Comparison of ENCODE assay signal across 28 cellular contexts in genomic region chr12:53960187-53961024, GRCh38. TPM values are rescaled to one million over a fixed set of nuclear protein-coding genes. Genes with fewer than 3 reads are reported as not detected.
DNase-seq lines count a peak whose midpoint lies in the region; ATAC-seq and TF ChIP-seq lines count a peak whose summit lies in the region.
"Had no signal": no experiment of that assay in that cellular context is flagged by ENCODE, and none has a peak within 500 bp of the region (broad histone marks: within the 10 kb centered on the region; RNA-seq: fewer than 3 reads in every experiment).

No MANE protein-coding gene starts in this region.

- peaks cover 65% of the 10 kb centered on the region for H3K27me3 Mint-ChIP-seq in activated naive CD8-positive, alpha-beta T cell
- peaks cover 93% of the 10 kb centered on the region for H3K27me3 Mint-ChIP-seq in activated naive CD8-positive, alpha-beta T cell treated with anti-CD3 and anti-CD28 coated beads for 36 hours
- H3K27me3 Mint-ChIP-seq in activated B cell treated with CpG ODN at 0.5 μM for 24 hours (peaks cover 78% of the 10 kb centered on the region), immature natural killer cell (ENCODE audit: low read depth in 3 of 3) (peaks cover 53 to 81% (median 79%) of the 10 kb centered on the region in 3 donors)

- no peak for ATAC-seq in activated B cell treated with CpG ODN at 0.5 μM for 24 hours (ENCODE audit: low read depth)

- no peak for TF ChIP-seq CTCF in activated B cell treated with CpG ODN at 0.5 μM for 24 hours (IDR thresholded peaks at IDR 0.05)

- H4K5ac ChIP-seq in mesendoderm (ENCODE audit: low read length) = no peak overlapping the region

- H2BK120ac ChIP-seq in mesendoderm (ENCODE audit: low read depth, low read length) = no peak overlapping the region

- H3K36me3 ChIP-seq in mesendoderm (ENCODE audit: control insufficient read depth, insufficient read depth, low read length) (no peaks in the 10 kb centered on the region), H7 (replicated peaks; ENCODE audit: control insufficient read depth, insufficient read depth, low read length) (no peaks in the 10 kb centered on the region)
- H3K36me3 ChIP-seq: brain microvascular endothelial cell, transverse colon had no signal

- H3K27ac ChIP-seq in mesendoderm (ENCODE audit: low read depth, low read length) = no peak overlapping the region
- H3K27ac ChIP-seq: brain microvascular endothelial cell, epithelial cell of prostate, skin epidermis, transverse colon, VCaP had no signal

- H3K27me3 ChIP-seq in mesendoderm (ENCODE audit: insufficient read depth, low read length, poor library complexity) (peaks cover 97% of the 10 kb centered on the region), H7 (ENCODE audit: control insufficient read depth, insufficient read depth, low read length) (peaks cover 100% of the 10 kb centered on the region)

- no peak overlapping the region for H3K4me2 ChIP-seq in mesendoderm (ENCODE audit: low read length)

- H3K4me1 ChIP-seq in mesendoderm (ENCODE audit: control insufficient read depth, low read depth, low read length) = no peaks in the 10 kb centered on the region

- no peaks in the 10 kb centered on the region for H3K79me2 ChIP-seq in mesendoderm (ENCODE audit: control insufficient read depth, insufficient read depth, low read length)

- H3K4me1 Mint-ChIP-seq in activated naive CD8-positive, alpha-beta T cell (ENCODE audit: low read depth) = peaks cover 42% of the 10 kb centered on the region
- H3K4me1 Mint-ChIP-seq in activated naive CD8-positive, alpha-beta T cell treated with anti-CD3 and anti-CD28 coated beads for 36 hours = peaks cover 22% of the 10 kb centered on the region
- H3K4me1 Mint-ChIP-seq in activated B cell treated with CpG ODN at 0.5 μM for 24 hours (peaks cover 20% of the 10 kb centered on the region), immature natural killer cell (peaks cover 30 to 51% of the 10 kb centered on the region in 2 donors)

- no peak overlapping the region for H3K23ac ChIP-seq in mesendoderm (ENCODE audit: low read length)

- no peak overlapping the region for H3K9ac ChIP-seq in mesendoderm (ENCODE audit: low read length)

- peak overlapping the region; percentile 24 for H3K4me3 Mint-ChIP-seq in activated naive CD8-positive, alpha-beta T cell
- H3K4me3 Mint-ChIP-seq in activated naive CD8-positive, alpha-beta T cell treated with anti-CD3 and anti-CD28 coated beads for 36 hours = no peak overlapping the region
- H3K4me3 Mint-ChIP-seq in activated B cell treated with CpG ODN at 0.5 μM for 24 hours = peak overlapping the region; percentile 6
- peak overlapping the region in 4 of 5 donors; percentile 6 to 51 (median 22) for H3K4me3 Mint-ChIP-seq in immature natural killer cell
- H3K4me3 Mint-ChIP-seq: CD4-positive, alpha-beta T cell; dendritic cell treated with granulocyte-macrophage colony-stimulating factor and Interleukin-4, amounts not matched to agents 40 ng/mL and 50 ng/mL, for 4 days had no signal

- H3K27ac Mint-ChIP-seq in activated naive CD8-positive, alpha-beta T cell = no peak overlapping the region
- H3K27ac Mint-ChIP-seq in activated naive CD8-positive, alpha-beta T cell treated with anti-CD3 and anti-CD28 coated beads for 36 hours = no peak overlapping the region
- H3K27ac Mint-ChIP-seq in activated B cell treated with CpG ODN at 0.5 μM for 24 hours = peak overlapping the region; percentile 16
- peak overlapping the region in 1 of 6 donors; percentile 28 for H3K27ac Mint-ChIP-seq in immature natural killer cell
- H3K27ac Mint-ChIP-seq: CD4-positive, alpha-beta T cell; dendritic cell treated with granulocyte-macrophage colony-stimulating factor and Interleukin-4, amounts not matched to agents 40 ng/mL and 50 ng/mL, for 4 days; nephron; progenitor cell of endocrine pancreas had no signal

- no peaks in the 10 kb centered on the region for H3K79me1 ChIP-seq in mesendoderm (ENCODE audit: low read length)

- WGBS in mesendoderm (ENCODE audit: extremely low coverage, insufficient coverage, low lambda C conversion rate) = no CpG with 5 or more reads among the region's 39 CpGs

- H3K36me3 Mint-ChIP-seq in activated naive CD8-positive, alpha-beta T cell = no peaks in the 10 kb centered on the region
- peaks cover 3% of the 10 kb centered on the region for H3K36me3 Mint-ChIP-seq in activated naive CD8-positive, alpha-beta T cell treated with anti-CD3 and anti-CD28 coated beads for 36 hours
- H3K36me3 Mint-ChIP-seq in activated B cell treated with CpG ODN at 0.5 μM for 24 hours (ENCODE audit: low read depth) (no peaks in the 10 kb centered on the region), immature natural killer cell (peaks cover 0 to 7% (median 0%) of the 10 kb centered on the region in 3 donors)

- POLR2A ChIA-PET in activated B cell treated with CpG ODN at 0.5 μM for 24 hours (lab: Charles Lee) = no interaction called here

- H4K8ac ChIP-seq in mesendoderm (ENCODE audit: low read depth, low read length) = no peak overlapping the region

- CTCF ChIA-PET in activated B cell treated with CpG ODN at 0.5 μM for 24 hours (lab: Charles Lee) = no interaction called here

- no peak overlapping the region for H2BK5ac ChIP-seq in mesendoderm (ENCODE audit: low read length)

- H3K56ac ChIP-seq in mesendoderm (ENCODE audit: low read length) = no peak overlapping the region

- H2BK15ac ChIP-seq in mesendoderm (replicated peaks; ENCODE audit: low read depth) = no peak overlapping the region

- H3K4ac ChIP-seq in mesendoderm (ENCODE audit: low read depth, low read length) = no peak overlapping the region

- intact Hi-C loops in activated B cell treated with CpG ODN at 0.5 μM for 24 hours (cut with micrococcal nuclease) = loop anchor here (2.0 to 10.0 kb wide), 3 partner anchors 14 to 266 kb away; partner anchors contain the start of genes HOTAIR and HOXC5

- peak overlapping the region; percentile 28 for H3K4me3 ChIP-seq in skeletal muscle cell (ENCODE audit: low read depth, low read length)
- no peak overlapping the region for H3K4me3 ChIP-seq in mesendoderm (ENCODE audit: low read length)
- H3K4me3 ChIP-seq in H7 (ENCODE audit: insufficient read depth, low read depth, low read length) = no peak overlapping the region
- H3K4me3 ChIP-seq: skin epidermis, transverse colon had no signal

- no peaks in the 10 kb centered on the region for H3K9me3 Mint-ChIP-seq in activated naive CD8-positive, alpha-beta T cell (ENCODE audit: low read depth)
- H3K9me3 Mint-ChIP-seq in activated naive CD8-positive, alpha-beta T cell treated with anti-CD3 and anti-CD28 coated beads for 36 hours = peaks cover 1% of the 10 kb centered on the region
- H3K9me3 Mint-ChIP-seq in activated B cell treated with CpG ODN at 0.5 μM for 24 hours (peaks cover 7% of the 10 kb centered on the region), immature natural killer cell (peaks cover 0 to 13% (median under 1%) of the 10 kb centered on the region in 6 donors)
- H3K9me3 Mint-ChIP-seq: CD4-positive, alpha-beta T cell; nephron had no signal

- H2AK5ac ChIP-seq in mesendoderm (ENCODE audit: low read length) = no peak overlapping the region

- DNase-seq in activated naive CD8-positive, alpha-beta T cell treated with anti-CD3 and anti-CD28 coated beads for 36 hours = no peak
- DNase-seq in activated B cell treated with CpG ODN at 0.5 μM for 24 hours = no peak
- no peak for DNase-seq in immature natural killer cell
- DNase-seq in skeletal muscle cell (ENCODE audit: low read depth) = no peak
- DNase-seq in mesendoderm = no peak
- DNase-seq in dedifferentiated amniotic fluid mesenchymal stem cell (ENCODE audit: extremely low spot score) = no peak
- no peak for DNase-seq in H7
- DNase-seq: brain microvascular endothelial cell; CD4-positive, alpha-beta T cell; MM.1S; NCI-H1436 treated with DMSO at 0.1 percent for 48 hours; NCI-H2171; NCI-H526 treated with DMSO at 0.1 percent for 48 hours; stimulated activated CD4-positive, alpha-beta T cell treated with anti-CD3 and anti-CD28 coated beads, Interleukin-2, amount 100 ng/mL, for 24 hours; stimulated activated naive CD4-positive, alpha-beta T cell; SW 1271; transverse colon had no signal

- no peak overlapping the region for H3K18ac ChIP-seq in mesendoderm (ENCODE audit: low read length)

RNA-seq across cellular contexts. Expression of gene HOXC12, which starts 5.7 kb away (rescaled TPM):
- total RNA-seq in activated naive CD8-positive, alpha-beta T cell treated with anti-CD3 and anti-CD28 coated beads for 36 hours = not detected
- not detected in 2 replicates for total RNA-seq in activated B cell treated with CpG ODN at 0.5 μM for 24 hours
- polyA plus RNA-seq in immature natural killer cell = not detected
- not detected for polyA plus RNA-seq in mesendoderm (2013, experiment 1 of 2)
- not detected for polyA plus RNA-seq in mesendoderm (2013, experiment 2 of 2)
- not detected in 2 replicates for total RNA-seq in H7 (2014; rRNA removed; shearing (Covaris generic))
- total RNA-seq: CD4-positive, alpha-beta T cell; kidney epithelial cell; mesenteric fat pad; progenitor cell of endocrine pancreas; transverse colon had no signal

RNA-seq across cellular contexts. Expression of gene HOXC11, which starts 12.5 kb away (rescaled TPM):
- not detected for total RNA-seq in activated naive CD8-positive, alpha-beta T cell treated with anti-CD3 and anti-CD28 coated beads for 36 hours
- total RNA-seq in activated B cell treated with CpG ODN at 0.5 μM for 24 hours = not detected in 2 replicates
- polyA plus RNA-seq in immature natural killer cell = not detected
- not detected for polyA plus RNA-seq in mesendoderm (2013, experiment 1 of 2)
- polyA plus RNA-seq in mesendoderm (2013, experiment 2 of 2) = not detected
- total RNA-seq in H7 (2014; rRNA removed; shearing (Covaris generic)) = not detected in 2 replicates
- total RNA-seq: CD4-positive, alpha-beta T cell; mesenteric fat pad; progenitor cell of endocrine pancreas; transverse colon had no signal
- polyA plus RNA-seq: adipose tissue had no signal

RNA-seq across cellular contexts. Expression of gene HOTAIR, which starts 14.3 kb away (rescaled TPM):
- not detected for total RNA-seq in activated naive CD8-positive, alpha-beta T cell treated with anti-CD3 and anti-CD28 coated beads for 36 hours
- total RNA-seq in activated B cell treated with CpG ODN at 0.5 μM for 24 hours = not detected in 2 replicates
- not detected for polyA plus RNA-seq in immature natural killer cell
- polyA plus RNA-seq in mesendoderm (2013, experiment 1 of 2) = not detected
- not detected for polyA plus RNA-seq in mesendoderm (2013, experiment 2 of 2)
- total RNA-seq in H7 (2014; rRNA removed; shearing (Covaris generic)) = not detected in 2 replicates
- total RNA-seq: CD4-positive, alpha-beta T cell; mesenteric fat pad; progenitor cell of endocrine pancreas; transverse colon had no signal
- polyA plus RNA-seq: adipose tissue had no signal

RNA-seq across cellular contexts. Expression of gene HOXC13, which starts 21.8 kb away (rescaled TPM):
- not detected for total RNA-seq in activated naive CD8-positive, alpha-beta T cell treated with anti-CD3 and anti-CD28 coated beads for 36 hours
- total RNA-seq in activated B cell treated with CpG ODN at 0.5 μM for 24 hours = not detected in 2 replicates
- not detected for polyA plus RNA-seq in immature natural killer cell
- polyA plus RNA-seq in mesendoderm (2013, experiment 1 of 2) = 0.03 TPM
- 0.03 TPM for polyA plus RNA-seq in mesendoderm (2013, experiment 2 of 2)
- not detected in 2 replicates for total RNA-seq in H7 (2014; rRNA removed; shearing (Covaris generic))
- total RNA-seq: CD4-positive, alpha-beta T cell; fibroblast of villous mesenchyme; kidney epithelial cell; mesenteric fat pad; progenitor cell of endocrine pancreas; transverse colon had no signal

RNA-seq across cellular contexts. Expression of gene HOXC10, which starts 24.5 kb away (rescaled TPM):
- total RNA-seq in activated naive CD8-positive, alpha-beta T cell treated with anti-CD3 and anti-CD28 coated beads for 36 hours = not detected
- not detected in 2 replicates for total RNA-seq in activated B cell treated with CpG ODN at 0.5 μM for 24 hours
- not detected for polyA plus RNA-seq in immature natural killer cell
- polyA plus RNA-seq in mesendoderm (2013, experiment 1 of 2) = not detected
- not detected for polyA plus RNA-seq in mesendoderm (2013, experiment 2 of 2)
- not detected in 2 replicates for total RNA-seq in H7 (2014; rRNA removed; shearing (Covaris generic))
- total RNA-seq: CD4-positive, alpha-beta T cell; progenitor cell of endocrine pancreas; transverse colon had no signal
